ENCODE assay signal across 1 cellular context in the genomic region with DNA sequence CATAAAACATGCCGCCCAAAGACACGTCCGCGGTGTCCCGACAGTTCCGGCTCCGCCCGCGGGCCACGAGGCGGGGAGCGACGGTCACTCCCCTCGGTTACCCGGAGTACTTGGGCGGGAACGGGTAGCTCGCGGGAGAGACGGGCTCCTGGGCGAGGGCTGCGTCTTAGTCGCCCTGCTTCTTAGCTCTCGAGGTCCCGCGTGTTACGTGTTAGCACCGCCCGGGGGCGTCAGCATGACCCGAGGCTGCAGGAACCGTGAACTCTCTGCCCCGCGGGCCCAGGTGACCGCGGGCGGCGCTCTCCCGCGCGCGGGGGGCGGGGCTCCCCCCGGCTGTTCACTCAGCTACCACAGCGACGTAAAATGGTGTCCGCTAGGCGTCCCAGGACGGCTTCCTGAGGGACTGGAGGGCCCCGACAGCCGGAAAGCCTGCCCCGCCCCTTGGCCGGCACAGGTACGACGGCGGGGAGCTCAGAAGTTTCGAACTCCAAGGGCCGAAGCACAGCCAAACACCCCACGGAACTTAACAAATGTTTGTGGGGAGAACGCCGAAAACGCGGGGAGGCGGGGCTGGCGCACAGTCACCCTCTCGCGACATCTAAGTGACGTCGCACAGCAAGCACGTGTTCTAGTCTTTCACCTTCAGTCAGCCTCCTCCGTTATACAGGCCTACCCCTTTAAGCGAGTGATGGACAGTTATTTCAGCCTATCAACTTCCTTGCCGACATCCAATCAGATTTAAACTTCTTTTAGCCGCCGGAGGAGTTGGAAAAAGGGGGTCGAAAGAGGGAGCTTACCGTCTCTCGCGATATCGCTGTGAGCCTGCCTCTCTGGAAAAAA.
TF ChIP-seq lines count a peak whose summit lies in the region.

No MANE protein-coding gene starts in this region.

TF ChIP-seq in K562, 482 proteins besides CTCF, POLR2A, EP300 and RAD21 (continued from another document and continues in another):
- TF ChIP-seq, protein P1, sequence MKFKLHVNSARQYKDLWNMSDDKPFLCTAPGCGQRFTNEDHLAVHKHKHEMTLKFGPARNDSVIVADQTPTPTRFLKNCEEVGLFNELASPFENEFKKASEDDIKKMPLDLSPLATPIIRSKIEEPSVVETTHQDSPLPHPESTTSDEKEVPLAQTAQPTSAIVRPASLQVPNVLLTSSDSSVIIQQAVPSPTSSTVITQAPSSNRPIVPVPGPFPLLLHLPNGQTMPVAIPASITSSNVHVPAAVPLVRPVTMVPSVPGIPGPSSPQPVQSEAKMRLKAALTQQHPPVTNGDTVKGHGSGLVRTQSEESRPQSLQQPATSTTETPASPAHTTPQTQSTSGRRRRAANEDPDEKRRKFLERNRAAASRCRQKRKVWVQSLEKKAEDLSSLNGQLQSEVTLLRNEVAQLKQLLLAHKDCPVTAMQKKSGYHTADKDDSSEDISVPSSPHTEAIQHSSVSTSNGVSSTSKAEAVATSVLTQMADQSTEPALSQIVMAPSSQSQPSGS (CRISPR knock-in tag; IDR thresholded peaks at IDR 0.05): peak; percentile 75; the same call in 1 of the 2 replicates
- TF ChIP-seq JUN (IDR thresholded peaks at IDR 0.05; ENCODE audit: borderline replicate concordance, low read depth, low read length) (peak; percentile 67; the same call in 1 of the 2 replicates), JUN (CRISPR knock-in tag; IDR thresholded peaks at IDR 0.05; ENCODE audit: borderline replicate concordance) (no peak; the same call in 1 of the 2 replicates), THAP12 (CRISPR knock-in tag; IDR thresholded peaks at IDR 0.05) (peak; percentile 51; the same call in 1 of the 2 replicates), USF2 (CRISPR knock-in tag; IDR thresholded peaks at IDR 0.05) (peak; percentile 61), CHD4 (IDR thresholded peaks at IDR 0.05; ENCODE audit: insufficient read depth, insufficient replicate concordance, low read depth, low read length, poor library complexity, severe bottlenecking) (no peak), ZNF431 (CRISPR knock-in tag; IDR thresholded peaks at IDR 0.05) (peak; percentile 85), ZNF217 (CRISPR knock-in tag; IDR thresholded peaks at IDR 0.05) (no peak), RFX5 (IDR thresholded peaks at IDR 0.05; ENCODE audit: low read depth, low read length) (0 out of 2 replicates have a peak, but pooled peaks have one; percentile 37), MXD1 (CRISPR knock-in tag; IDR thresholded peaks at IDR 0.05; ENCODE audit: borderline replicate concordance, poor library complexity, severe bottlenecking) (peak; percentile 67), ZBTB43 (CRISPR knock-in tag; IDR thresholded peaks at IDR 0.05) (peak; percentile 47; the same call in 1 of the 2 replicates), TBP (optimal IDR thresholded peaks at IDR 0.05; ENCODE audit: low read depth, low read length) (peak; percentile 67), NR1H2 (CRISPR knock-in tag; IDR thresholded peaks at IDR 0.05) (no peak), RUNX1 (IDR thresholded peaks at IDR 0.05; ENCODE audit: low read depth) (no peak), FOXJ2 (tag; IDR thresholded peaks at IDR 0.05) (peak; percentile 88; the same call in 1 of the 2 replicates), MEF2D (tag; conservative IDR thresholded peaks at IDR 0.05; ENCODE audit: low read depth) (no peak; the same call in 1 of the 2 replicates), ELK3 (CRISPR knock-in tag; IDR thresholded peaks at IDR 0.05) (no peak), PTBP1 (IDR thresholded peaks at IDR 0.05; ENCODE audit: low read depth, low read length) (0 out of 2 replicates have a peak, but pooled peaks have one; percentile 17), PYGO2 (tag; IDR thresholded peaks at IDR 0.05) (no peak), FOXA1 (IDR thresholded peaks at IDR 0.05; ENCODE audit: borderline replicate concordance) (no peak), KLF6 (CRISPR knock-in tag; IDR thresholded peaks at IDR 0.05; ENCODE audit: borderline replicate concordance) (peak; percentile 95), RCOR1 (IDR thresholded peaks at IDR 0.05; ENCODE audit: borderline replicate concordance in 1 of 2, low read depth in 2 of 2, low read length in 2 of 2) (0 out of 4 replicates have a peak, but pooled peaks of 1 of the 2 experiments have one; percentile 33), ELF2 (CRISPR knock-in tag; IDR thresholded peaks at IDR 0.05) (peak; percentile 49; the same call in 1 of the 2 replicates), IRF1 (CRISPR knock-in tag; IDR thresholded peaks at IDR 0.05; ENCODE audit: borderline replicate concordance) (0 out of 2 replicates have a peak, but pooled peaks have one; percentile 17), BRCA1 (IDR thresholded peaks at IDR 0.05) (no peak), BRCA1 (CRISPR knock-in tag; IDR thresholded peaks at IDR 0.05) (no peak), ZNF561 (CRISPR knock-in tag; conservative IDR thresholded peaks at IDR 0.05) (no peak), STAT5B (CRISPR knock-in tag; IDR thresholded peaks at IDR 0.05) (no peak), DACH1 (IDR thresholded peaks at IDR 0.05; ENCODE audit: partially characterized antibody) (no peak), HMG20A (CRISPR knock-in tag; conservative IDR thresholded peaks at IDR 0.05) (no peak), CREBBP (IDR thresholded peaks at IDR 0.05; ENCODE audit: low read depth, low read length) (no peak), XRCC4 (IDR thresholded peaks at IDR 0.05; ENCODE audit: extremely low read depth, insufficient read depth, insufficient read length) (no peak)
- TF ChIP-seq, protein P2, sequence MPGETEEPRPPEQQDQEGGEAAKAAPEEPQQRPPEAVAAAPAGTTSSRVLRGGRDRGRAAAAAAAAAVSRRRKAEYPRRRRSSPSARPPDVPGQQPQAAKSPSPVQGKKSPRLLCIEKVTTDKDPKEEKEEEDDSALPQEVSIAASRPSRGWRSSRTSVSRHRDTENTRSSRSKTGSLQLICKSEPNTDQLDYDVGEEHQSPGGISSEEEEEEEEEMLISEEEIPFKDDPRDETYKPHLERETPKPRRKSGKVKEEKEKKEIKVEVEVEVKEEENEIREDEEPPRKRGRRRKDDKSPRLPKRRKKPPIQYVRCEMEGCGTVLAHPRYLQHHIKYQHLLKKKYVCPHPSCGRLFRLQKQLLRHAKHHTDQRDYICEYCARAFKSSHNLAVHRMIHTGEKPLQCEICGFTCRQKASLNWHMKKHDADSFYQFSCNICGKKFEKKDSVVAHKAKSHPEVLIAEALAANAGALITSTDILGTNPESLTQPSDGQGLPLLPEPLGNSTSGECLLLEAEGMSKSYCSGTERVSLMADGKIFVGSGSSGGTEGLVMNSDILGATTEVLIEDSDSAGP (CRISPR knock-in tag; IDR thresholded peaks at IDR 0.05): peak; percentile 98
- TF ChIP-seq, protein P3, sequence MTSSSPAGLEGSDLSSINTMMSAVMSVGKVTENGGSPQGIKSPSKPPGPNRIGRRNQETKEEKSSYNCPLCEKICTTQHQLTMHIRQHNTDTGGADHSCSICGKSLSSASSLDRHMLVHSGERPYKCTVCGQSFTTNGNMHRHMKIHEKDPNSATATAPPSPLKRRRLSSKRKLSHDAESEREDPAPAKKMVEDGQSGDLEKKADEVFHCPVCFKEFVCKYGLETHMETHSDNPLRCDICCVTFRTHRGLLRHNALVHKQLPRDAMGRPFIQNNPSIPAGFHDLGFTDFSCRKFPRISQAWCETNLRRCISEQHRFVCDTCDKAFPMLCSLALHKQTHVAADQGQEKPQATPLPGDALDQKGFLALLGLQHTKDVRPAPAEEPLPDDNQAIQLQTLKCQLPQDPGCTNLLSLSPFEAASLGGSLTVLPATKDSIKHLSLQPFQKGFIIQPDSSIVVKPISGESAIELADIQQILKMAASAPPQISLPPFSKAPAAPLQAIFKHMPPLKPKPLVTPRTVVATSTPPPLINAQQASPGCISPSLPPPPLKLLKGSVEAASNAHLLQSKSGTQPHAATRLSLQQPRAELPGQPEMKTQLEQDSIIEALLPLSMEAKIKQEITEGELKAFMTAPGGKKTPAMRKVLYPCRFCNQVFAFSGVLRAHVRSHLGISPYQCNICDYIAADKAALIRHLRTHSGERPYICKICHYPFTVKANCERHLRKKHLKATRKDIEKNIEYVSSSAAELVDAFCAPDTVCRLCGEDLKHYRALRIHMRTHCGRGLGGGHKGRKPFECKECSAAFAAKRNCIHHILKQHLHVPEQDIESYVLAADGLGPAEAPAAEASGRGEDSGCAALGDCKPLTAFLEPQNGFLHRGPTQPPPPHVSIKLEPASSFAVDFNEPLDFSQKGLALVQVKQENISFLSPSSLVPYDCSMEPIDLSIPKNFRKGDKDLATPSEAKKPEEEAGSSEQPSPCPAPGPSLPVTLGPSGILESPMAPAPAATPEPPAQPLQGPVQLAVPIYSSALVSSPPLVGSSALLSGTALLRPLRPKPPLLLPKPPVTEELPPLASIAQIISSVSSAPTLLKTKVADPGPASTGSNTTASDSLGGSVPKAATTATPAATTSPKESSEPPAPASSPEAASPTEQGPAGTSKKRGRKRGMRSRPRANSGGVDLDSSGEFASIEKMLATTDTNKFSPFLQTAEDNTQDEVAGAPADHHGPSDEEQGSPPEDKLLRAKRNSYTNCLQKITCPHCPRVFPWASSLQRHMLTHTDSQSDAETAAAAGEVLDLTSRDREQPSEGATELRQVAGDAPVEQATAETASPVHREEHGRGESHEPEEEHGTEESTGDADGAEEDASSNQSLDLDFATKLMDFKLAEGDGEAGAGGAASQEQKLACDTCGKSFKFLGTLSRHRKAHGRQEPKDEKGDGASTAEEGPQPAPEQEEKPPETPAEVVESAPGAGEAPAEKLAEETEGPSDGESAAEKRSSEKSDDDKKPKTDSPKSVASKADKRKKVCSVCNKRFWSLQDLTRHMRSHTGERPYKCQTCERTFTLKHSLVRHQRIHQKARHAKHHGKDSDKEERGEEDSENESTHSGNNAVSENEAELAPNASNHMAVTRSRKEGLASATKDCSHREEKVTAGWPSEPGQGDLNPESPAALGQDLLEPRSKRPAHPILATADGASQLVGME (CRISPR knock-in tag; IDR thresholded peaks at IDR 0.05): peak; percentile 78; the same call in 1 of the 2 replicates
- TF ChIP-seq, protein P4, sequence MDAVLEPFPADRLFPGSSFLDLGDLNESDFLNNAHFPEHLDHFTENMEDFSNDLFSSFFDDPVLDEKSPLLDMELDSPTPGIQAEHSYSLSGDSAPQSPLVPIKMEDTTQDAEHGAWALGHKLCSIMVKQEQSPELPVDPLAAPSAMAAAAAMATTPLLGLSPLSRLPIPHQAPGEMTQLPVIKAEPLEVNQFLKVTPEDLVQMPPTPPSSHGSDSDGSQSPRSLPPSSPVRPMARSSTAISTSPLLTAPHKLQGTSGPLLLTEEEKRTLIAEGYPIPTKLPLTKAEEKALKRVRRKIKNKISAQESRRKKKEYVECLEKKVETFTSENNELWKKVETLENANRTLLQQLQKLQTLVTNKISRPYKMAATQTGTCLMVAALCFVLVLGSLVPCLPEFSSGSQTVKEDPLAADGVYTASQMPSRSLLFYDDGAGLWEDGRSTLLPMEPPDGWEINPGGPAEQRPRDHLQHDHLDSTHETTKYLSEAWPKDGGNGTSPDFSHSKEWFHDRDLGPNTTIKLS (IDR thresholded peaks at IDR 0.05; ENCODE audit: borderline replicate concordance, low read depth): peak; percentile 92
- TF ChIP-seq, protein P5, sequence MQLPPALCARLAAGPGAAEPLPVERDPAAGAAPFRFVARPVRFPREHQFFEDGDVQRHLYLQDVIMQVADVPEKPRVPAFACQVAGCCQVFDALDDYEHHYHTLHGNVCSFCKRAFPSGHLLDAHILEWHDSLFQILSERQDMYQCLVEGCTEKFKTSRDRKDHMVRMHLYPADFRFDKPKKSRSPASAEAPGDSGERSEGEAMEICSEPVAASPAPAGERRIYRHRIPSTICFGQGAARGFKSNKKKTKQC (CRISPR knock-in tag; IDR thresholded peaks at IDR 0.05): peak; percentile 71
